Comparison of ENCODE assay signal across 9 cellular contexts in genomic region chr13:23378009-23378632, GRCh38. TPM values are rescaled to one million over a fixed set of nuclear protein-coding genes. Genes with fewer than 3 reads are reported as not detected.
A peak's percentile ranks its signal among the peaks of the same experiment; 100 is the strongest.
DNase-seq lines count a peak whose midpoint lies in the region; ATAC-seq, FAIRE-seq and TF ChIP-seq lines count a peak whose summit lies in the region.
"Had no signal": no experiment of that assay in that cellular context is flagged by ENCODE, and none has a peak within 500 bp of the region (broad histone marks: within the 10 kb centered on the region; RNA-seq: fewer than 3 reads in every experiment).

No MANE protein-coding gene starts in this region.

- DNase-seq in activated CD4-positive, CD25-positive, alpha-beta regulatory T cell treated with anti-CD3 and anti-CD28 coated beads, Interleukin-2, amount 50 U/mL, for 16 hours (ENCODE audit: low read depth, low spot score) = peak; percentile 27
- DNase-seq in activated CD4-positive, CD25-positive, alpha-beta regulatory T cell treated with anti-CD3 and anti-CD28 coated beads, Interleukin-2, amount 50 U/mL, for 72 hours = no peak
- DNase-seq in IMR-90 = peak; percentile 99
- DNase-seq in activated CD4-positive, alpha-beta T cell treated with anti-CD3 and anti-CD28 coated beads, Interleukin-2, amount 50 U/mL, for 4 hours = peak; percentile 61 to 73
- peak; percentile 93 for DNase-seq in endothelial cell of umbilical vein (ENCODE audit: low read depth, low spot score)
- DNase-seq in gastrocnemius medialis = no peak
- no peak for DNase-seq in WERI-Rb-1
- no peak for DNase-seq in effector memory CD8-positive, alpha-beta T cell

- 0% methylated on average over 2 of the region's 11 CpGs; no CpG with 5 or more reads in 1 of the 2 experiments for WGBS in IMR-90 (ENCODE audit: extremely low coverage in 2 of 2, insufficient read length in 1 of 2), 2 experiments

- peaks cover 6% of the 10 kb centered on the region for H3K36me3 Mint-ChIP-seq in effector memory CD8-positive, alpha-beta T cell (ENCODE audit: insufficient read depth)

- H3K27ac ChIP-seq in IMR-90 (ENCODE audit: insufficient read depth, low read length) = peak overlapping the region; percentile 99
- H3K27ac ChIP-seq in endothelial cell of umbilical vein (ENCODE audit: insufficient read depth, low read depth, low read length) = peak overlapping the region; percentile 93
- peak overlapping the region; percentile 77 to 93 (median 86) for H3K27ac ChIP-seq in gastrocnemius medialis
- no peak overlapping the region for H3K27ac ChIP-seq in WERI-Rb-1
- H3K27ac ChIP-seq: C4-2B had no signal

- no peak overlapping the region for H2AK9ac ChIP-seq in IMR-90 (replicated peaks; ENCODE audit: low read depth, low read length, poor library complexity)

- intact Hi-C loops in IMR-90 (cut with micrococcal nuclease) (loop anchor here (5.0 to 10.0 kb wide), 5 partner anchors 69 to 519 kb away; partner anchors contain the start of genes C1QTNF9B and TNFRSF19), endothelial cell of umbilical vein (cut with micrococcal nuclease) (loop anchor here (2.0 to 5.0 kb wide), 4 partner anchors 199 to 511 kb away; partner anchors contain the start of gene MIPEP), gastrocnemius medialis (cut with DNase I; ENCODE audit: low total_unique reads) (loop anchor here (10.0 kb wide), 1 partner anchor 197 kb away; the partner anchor contains the start of gene TNFRSF19)

- H3K27me3 ChIP-seq in IMR-90 (ENCODE audit: control insufficient read depth, insufficient read depth, low read length) = no peaks in the 10 kb centered on the region
- H3K27me3 ChIP-seq in endothelial cell of umbilical vein (ENCODE audit: control insufficient read depth in 2 of 2, insufficient read depth in 2 of 2, low read length in 2 of 2) = no peaks in the 10 kb centered on the region
- no peaks in the 10 kb centered on the region for H3K27me3 ChIP-seq in gastrocnemius medialis
- H3K27me3 ChIP-seq in WERI-Rb-1 (ENCODE audit: insufficient read depth, low read depth, severe bottlenecking) = no peaks in the 10 kb centered on the region

- peaks cover 7% of the 10 kb centered on the region; the same call in 1 of the 2 replicates for H4K20me1 ChIP-seq in IMR-90 (ENCODE audit: insufficient read depth, low read length)
- no peaks in the 10 kb centered on the region for H4K20me1 ChIP-seq in endothelial cell of umbilical vein (replicated peaks; ENCODE audit: control insufficient read depth, extremely low read depth, insufficient read depth, low read length)

- H3K4me1 ChIP-seq in IMR-90 (ENCODE audit: control insufficient read depth, insufficient read depth, low read length) (peaks cover 20% of the 10 kb centered on the region), endothelial cell of umbilical vein (ENCODE audit: control insufficient read depth, extremely low read depth, insufficient read depth, low read length) (peaks cover 60% of the 10 kb centered on the region), gastrocnemius medialis (peaks cover 46 to 47% of the 10 kb centered on the region in 2 donors)

- peak overlapping the region; percentile 98 for H3K4ac ChIP-seq in IMR-90 (ENCODE audit: low read depth, low read length)

- peak; percentile 68 for FAIRE-seq in endothelial cell of umbilical vein (lab: Jason Lieb, UNC)

- dilution Hi-C loops in IMR-90 (cut with HindIII; ENCODE audit: low sequenced_read_pairs, unreplicated experiment) = no loop called here
- dilution Hi-C loops in endothelial cell of umbilical vein (cut with MboI; ENCODE audit: extremely low pct_ligation_motif_present, low sequenced_read_pairs) = no loop called here

- peak overlapping the region; percentile 95; the same call in 1 of the 2 replicates for H4K5ac ChIP-seq in IMR-90 (ENCODE audit: low read depth, low read length)

- ATAC-seq in IMR-90 (ENCODE audit: low read depth) = peak; percentile 24
- ATAC-seq in gastrocnemius medialis = no peak
- ATAC-seq in effector memory CD8-positive, alpha-beta T cell (replicated peaks) = no peak

- H3K9me3 ChIP-seq in IMR-90 (ENCODE audit: control insufficient read depth, insufficient read depth, low read length) (no peaks in the 10 kb centered on the region), endothelial cell of umbilical vein (replicated peaks; ENCODE audit: control insufficient read depth, insufficient read depth, low read length) (no peaks in the 10 kb centered on the region), gastrocnemius medialis (no peaks in the 10 kb centered on the region), WERI-Rb-1 (ENCODE audit: severe bottlenecking) (no peaks in the 10 kb centered on the region)

- TF ChIP-seq POLR2A in IMR-90 (IDR thresholded peaks at IDR 0.05; ENCODE audit: low read depth, low read length) (no peak), endothelial cell of umbilical vein (IDR thresholded peaks at IDR 0.05; ENCODE audit: low read depth, low read length) (no peak), gastrocnemius medialis (IDR thresholded peaks at IDR 0.05) (no peak)

- peak overlapping the region; percentile 23 for H2AFZ ChIP-seq in IMR-90 (replicated peaks; ENCODE audit: low read length, poor library complexity)
- H2AFZ ChIP-seq in endothelial cell of umbilical vein (ENCODE audit: low read depth, low read length) = peak overlapping the region; percentile 70

- H4K91ac ChIP-seq in IMR-90 (ENCODE audit: insufficient read depth, low read depth, low read length) = peak overlapping the region; percentile 95

- TF ChIP-seq RAD21 in IMR-90 (IDR thresholded peaks at IDR 0.05; ENCODE audit: low read length) = no peak

- H3K4me1 Mint-ChIP-seq in effector memory CD8-positive, alpha-beta T cell (ENCODE audit: low read depth in 2 of 2) = peaks cover 25 to 27% of the 10 kb centered on the region in 2 donors

- peak overlapping the region; percentile 97 for H3K18ac ChIP-seq in IMR-90 (ENCODE audit: low read depth, low read length)

- H3K56ac ChIP-seq in IMR-90 (ENCODE audit: extremely low read depth, insufficient read depth, low read length) = peak overlapping the region; percentile 88

- in situ Hi-C loops in IMR-90 (cut with MboI; ENCODE audit: low sequenced_read_pairs) (no loop called here), gastrocnemius medialis (cut with MboI; ENCODE audit: low sequenced_read_pairs in 4 of 4) (no loop called here)

- peak overlapping the region; percentile 44 to 86 for H4K8ac ChIP-seq in IMR-90 (ENCODE audit: low read depth in 2 of 2, low read length in 2 of 2)

- H3K4me2 ChIP-seq in IMR-90 (ENCODE audit: low read depth, low read length) = peak overlapping the region; percentile 54; the same call in 1 of the 2 replicates
- H3K4me2 ChIP-seq in endothelial cell of umbilical vein (ENCODE audit: insufficient read depth, low read length) = peak overlapping the region; percentile 53

- H3K14ac ChIP-seq in IMR-90 (replicated peaks; ENCODE audit: low read depth, low read length) = peak overlapping the region; percentile 93

- H3K9me1 ChIP-seq in IMR-90 (ENCODE audit: insufficient read depth, low read length) (peaks cover 24% of the 10 kb centered on the region), endothelial cell of umbilical vein (replicated peaks; ENCODE audit: control insufficient read depth, extremely low read depth, insufficient read depth, low read length) (no peaks in the 10 kb centered on the region)

- H3K36me3 ChIP-seq in IMR-90 (ENCODE audit: control insufficient read depth, insufficient read depth, low read length) (peaks cover 4% of the 10 kb centered on the region), endothelial cell of umbilical vein (ENCODE audit: control insufficient read depth in 2 of 2, extremely low read depth in 1 of 2, insufficient read depth in 2 of 2, low read length in 2 of 2) (peaks cover 0 to 2% of the 10 kb centered on the region in 2 experiments), gastrocnemius medialis (no peaks in the 10 kb centered on the region), WERI-Rb-1 (peaks cover 3% of the 10 kb centered on the region)

- BruUV-seq in IMR-90 (replicated peaks; lab: Mats Ljungman, UMichigan) (no TSS peak), endothelial cell of umbilical vein (replicated peaks; lab: Mats Ljungman, UMichigan) (no TSS peak)

- CTCF ChIA-PET in IMR-90 (lab: Yijun Ruan, JAX) (interaction anchor here (0.5 to 0.6 kb wide), 2 partner anchors 16 to 198 kb away, joined by 3 to 5 read pairs; no protein-coding TSS in a partner anchor), endothelial cell of umbilical vein (lab: Charles Lee) (interaction anchor here (0.6 to 1.2 kb wide), 3 partner anchors 11 to 521 kb away, joined by 3 to 4 read pairs (median 4); no protein-coding TSS in a partner anchor)

- H2BK20ac ChIP-seq in IMR-90 (ENCODE audit: low read depth, low read length) = peak overlapping the region; percentile 97

- no peak overlapping the region for H3K4me3 ChIP-seq in IMR-90 (ENCODE audit: insufficient read depth, low read depth, low read length)
- no peak overlapping the region for H3K4me3 ChIP-seq in endothelial cell of umbilical vein (replicated peaks in 1 of 3; ENCODE audit: insufficient read depth in 1 of 3, low read depth in 1 of 3, low read length in 3 of 3)
- no peak overlapping the region for H3K4me3 ChIP-seq in gastrocnemius medialis
- H3K4me3 ChIP-seq in WERI-Rb-1 (ENCODE audit: low read depth, low read length) = no peak overlapping the region

- peak overlapping the region; percentile 95 for H2BK15ac ChIP-seq in IMR-90 (ENCODE audit: low read depth, low read length)

- peaks cover 6 to 48% of the 10 kb centered on the region in 2 experiments for H3K79me1 ChIP-seq in IMR-90 (ENCODE audit: low read depth in 1 of 2, low read length in 2 of 2)

- H3K9ac ChIP-seq in IMR-90 (ENCODE audit: low read depth, low read length) (peak overlapping the region; percentile 33; the same call in 1 of the 2 replicates), endothelial cell of umbilical vein (replicated peaks; ENCODE audit: extremely low read depth, insufficient read depth, low read length) (peak overlapping the region; percentile 54)

- H2AK5ac ChIP-seq in IMR-90 (ENCODE audit: low read depth, low read length) = peak overlapping the region; percentile 23; the same call in 1 of the 2 replicates

- H3K4me3 Mint-ChIP-seq in effector memory CD8-positive, alpha-beta T cell = peak overlapping the region in 1 of 2 donors; percentile 20

- no peak for TF ChIP-seq CTCF in IMR-90 (conservative IDR thresholded peaks at IDR 0.05; ENCODE audit: low read depth, low read length)
- TF ChIP-seq CTCF in endothelial cell of umbilical vein (IDR thresholded peaks at IDR 0.05; ENCODE audit: extremely low read depth in 1 of 2, insufficient read depth in 1 of 2, low read depth in 1 of 2, low read length in 2 of 2) = no peak
- no peak for TF ChIP-seq CTCF in gastrocnemius medialis (IDR thresholded peaks at IDR 0.05 in 4 of 5, conservative IDR thresholded peaks at IDR 0.05 in 1 of 5)
- no peak for TF ChIP-seq CTCF in WERI-Rb-1 (IDR thresholded peaks at IDR 0.05; ENCODE audit: low read depth, low read length)

- peak overlapping the region; percentile 80 for H3K23ac ChIP-seq in IMR-90 (ENCODE audit: low read depth, low read length)

- H3K27ac Mint-ChIP-seq in effector memory CD8-positive, alpha-beta T cell = peak overlapping the region in 1 of 2 donors; percentile 44

- peak overlapping the region; percentile 95 for H2BK5ac ChIP-seq in IMR-90 (ENCODE audit: low read depth, low read length, poor library complexity, severe bottlenecking)

- H2BK120ac ChIP-seq in IMR-90 (ENCODE audit: low read depth, low read length) = peak overlapping the region; percentile 98

- peaks cover 0 to 2% of the 10 kb centered on the region in 2 donors for H3K27me3 Mint-ChIP-seq in effector memory CD8-positive, alpha-beta T cell

- H3K9me3 Mint-ChIP-seq in effector memory CD8-positive, alpha-beta T cell = no peaks in the 10 kb centered on the region

- POLR2A ChIA-PET in IMR-90 (lab: Charles Lee; ENCODE audit: unreplicated experiment) (interaction anchor here (0.6 kb wide), 1 partner anchor 14 kb away, joined by 3 read pairs; no protein-coding TSS in a partner anchor), endothelial cell of umbilical vein (lab: Charles Lee) (no interaction called here)

- peaks cover 20% of the 10 kb centered on the region for H3K79me2 ChIP-seq in endothelial cell of umbilical vein (ENCODE audit: control insufficient read depth, insufficient read depth, low read length)

RNA-seq across cellular contexts. Expression of gene SACS, which starts 55.4 kb away (rescaled TPM):
- 121 and 174 TPM in 2 replicates for total RNA-seq in IMR-90 (2012; rRNA removed)
- 12.1 and 14.7 TPM in 2 replicates for polyA plus RNA-seq in IMR-90 (2012; rRNA removed)
- polyA plus RNA-seq in IMR-90 (2012; cell fraction: cytosol; rRNA removed) = 5.2 and 9.7 TPM in 2 replicates
- polyA plus RNA-seq in IMR-90 (2012; cell fraction: nucleus; rRNA removed; ENCODE audit: low replicate concordance) = 12.1 and 25.9 TPM in 2 replicates
- total RNA-seq in endothelial cell of umbilical vein = 72.7 and 73.1 TPM in 2 replicates
- polyA plus RNA-seq in endothelial cell of umbilical vein = 13.6 and 14.8 TPM in 2 replicates
- 18.2 and 21.6 TPM in 2 replicates for polyA plus RNA-seq in endothelial cell of umbilical vein (2011; cell fraction: cytosol; rRNA removed)
- polyA plus RNA-seq in endothelial cell of umbilical vein (2011; cell fraction: nucleus; rRNA removed) = 36.1 and 46.5 TPM in 2 replicates
- 47.5 and 62.9 TPM in 2 replicates for polyA plus RNA-seq in endothelial cell of umbilical vein (2012)
- polyA minus RNA-seq in endothelial cell of umbilical vein = 219 and 229 TPM in 2 replicates
- polyA minus RNA-seq in endothelial cell of umbilical vein (2011; cell fraction: cytosol; rRNA and poly(A)+ RNA removed) = 17.1 TPM
- polyA minus RNA-seq in endothelial cell of umbilical vein (2011; cell fraction: nucleus; rRNA and poly(A)+ RNA removed) = 164 and 168 TPM in 2 replicates
- 10 to 100 TPM; 23.8 to 36.5 (median 31.8) TPM for total RNA-seq in gastrocnemius medialis

Comparison
In these comparisons a context has a peak if more than half of its experiments do, and no peak if none do; other contexts are left out.
1. DNase-seq: peak in activated CD4-positive, CD25-positive, alpha-beta regulatory T cell treated with anti-CD3 and anti-CD28 coated beads, Interleukin-2, amount 50 U/mL, for 16 hours (single experiment), IMR-90 (single experiment), activated CD4-positive, alpha-beta T cell treated with anti-CD3 and anti-CD28 coated beads, Interleukin-2, amount 50 U/mL, for 4 hours (2 of 2) and endothelial cell of umbilical vein (single experiment); none in activated CD4-positive, CD25-positive, alpha-beta regulatory T cell treated with anti-CD3 and anti-CD28 coated beads, Interleukin-2, amount 50 U/mL, for 72 hours (single experiment), gastrocnemius medialis (0 of 2), WERI-Rb-1 (single experiment) and effector memory CD8-positive, alpha-beta T cell (0 of 3).